Comparison of ENCODE assay signal across 8 cellular contexts in the genomic region with DNA sequence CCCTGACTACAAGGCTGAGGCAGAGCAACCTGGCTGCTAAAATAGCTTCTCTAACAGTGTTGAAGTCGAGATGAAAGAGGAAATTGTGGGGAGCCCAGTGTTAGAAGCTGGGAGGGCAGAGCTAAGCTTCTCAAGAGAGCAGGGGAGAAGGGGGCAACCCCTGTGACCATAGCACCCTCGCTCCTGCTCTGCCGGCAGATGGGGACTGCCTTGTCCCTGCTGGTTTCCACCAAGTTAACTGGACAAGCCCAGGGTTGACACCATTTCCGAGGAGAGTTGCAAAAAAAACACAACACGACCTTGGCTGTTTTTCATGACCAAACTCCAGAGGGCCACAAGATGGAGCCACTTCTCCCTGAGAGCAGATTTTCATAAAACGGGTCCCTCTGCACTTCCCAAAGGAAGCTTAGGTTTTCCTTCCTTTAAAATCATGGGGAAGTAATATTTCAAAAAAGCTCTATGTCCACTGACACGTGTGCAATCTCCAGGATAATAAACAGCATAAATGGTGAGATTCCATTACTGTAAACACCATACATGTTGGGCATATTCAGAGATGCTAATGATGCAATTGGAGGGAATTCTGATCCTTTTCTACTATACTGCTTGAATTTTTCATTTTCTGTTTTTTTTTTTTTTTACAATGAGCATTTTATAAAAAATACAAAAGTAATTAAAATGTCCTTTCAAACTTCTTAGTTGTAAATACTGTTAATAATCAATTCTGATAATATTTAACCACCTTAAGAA.
DNase-seq lines count a peak whose midpoint lies in the region; ATAC-seq and TF ChIP-seq lines count a peak whose summit lies in the region.

No MANE protein-coding gene starts in this region.

- peak overlapping the region in 1 of 2 donors; percentile 26 for H3K27ac ChIP-seq in left lung

- in situ Hi-C loops in KBM-7 (cut with MboI; ENCODE audit: low pct_unique_long_range_greater_than_20kb, low sequenced_read_pairs), result loop anchor here (25.0 kb wide), 1 partner anchor 413 kb away; no protein-coding TSS in a partner anchor

- H3K36me3 ChIP-seq in adipocyte (ENCODE audit: control insufficient read depth, insufficient read depth, low read length, severe bottlenecking), result peaks cover 26% of the 10 kb centered on the region
- peaks cover 0 to 45% of the 10 kb centered on the region in 2 donors for H3K36me3 ChIP-seq in left lung

- no peaks in the 10 kb centered on the region for H3K9me3 ChIP-seq in adipocyte (ENCODE audit: control insufficient read depth, low read length)
- H3K9me3 ChIP-seq in left lung, result no peaks in the 10 kb centered on the region

- H3K27me3 ChIP-seq in adipocyte (replicated peaks; ENCODE audit: control insufficient read depth, insufficient read depth, low read length), result no peaks in the 10 kb centered on the region
- H3K27me3 ChIP-seq in left lung, result no peaks in the 10 kb centered on the region

- intact Hi-C loops in left lung (cut with DNase I), result no loop called here

- DNase-seq in NCI-H1105 treated with DMSO at 0.1 percent for 48 hours (lab: John Stamatoyannopoulos, UW) (peak; percentile 27), NCI-H1105 (lab: John Stamatoyannopoulos, UW) (no peak), KBM-7 (peak; percentile 36), adipocyte (ENCODE audit: low read depth) (peak; percentile 54), left lung (no peak), NCI-H2081 (lab: John Stamatoyannopoulos, UW) (no peak), OCI-M1 (lab: John Stamatoyannopoulos, UW) (no peak)

- H3K9ac ChIP-seq in adipocyte (ENCODE audit: low read length), result no peak overlapping the region

- ATAC-seq in left lung (peak; percentile 36), GM19324 (IDR thresholded peaks at IDR 0.05; ENCODE audit: low FRiP score, unreplicated experiment) (no peak)

- peak in 1 of 2 donors; percentile 33 for TF ChIP-seq CTCF in left lung (IDR thresholded peaks at IDR 0.05)

- H3K4me3 ChIP-seq in adipocyte (ENCODE audit: low read length), result no peak overlapping the region
- H3K4me3 ChIP-seq in left lung, result no peak overlapping the region

- H3K4me1 ChIP-seq in adipocyte (ENCODE audit: control insufficient read depth, insufficient read depth, low read length) (no peaks in the 10 kb centered on the region), left lung (peaks cover 0 to 2% of the 10 kb centered on the region in 2 donors)

Comparison
In these comparisons a context has a peak if more than half of its experiments do, and no peak if none do; other contexts are left out.
1. DNase-seq: peak in NCI-H1105 treated with DMSO at 0.1 percent for 48 hours (single experiment), KBM-7 (single experiment) and adipocyte (single experiment); none in NCI-H1105 (single experiment), left lung (0 of 2), NCI-H2081 (0 of 2) and OCI-M1 (single experiment).